In genomic region chr20:11320033-11320432, GRCh38 we compare ENCODE assay signal across 10 cellular contexts.
"Had no signal": no experiment of that assay in that cellular context is flagged by ENCODE, and none has a peak within 500 bp of the region (broad histone marks: within the 10 kb centered on the region; RNA-seq: fewer than 3 reads in every experiment).

No MANE protein-coding gene starts in this region.

- H3K4me3 ChIP-seq: GM23248, HAP-1, K562 had no signal

- H3K27ac ChIP-seq: GM23248, HL-60 had no signal

- FAIRE-seq: K562 had no signal

- H3K36me3 ChIP-seq: HAP-1 had no signal

- H3K9me3 ChIP-seq: HAP-1 had no signal

- DNase-seq: GM23248, GOT3, H7, HFFc6, IMR-90, KG1 had no signal

- H3K4me1 ChIP-seq: HAP-1 had no signal

- ATAC-seq: HCT116, K562 had no signal
